14 cellular contexts compared by ENCODE assay signal in the genomic region with DNA sequence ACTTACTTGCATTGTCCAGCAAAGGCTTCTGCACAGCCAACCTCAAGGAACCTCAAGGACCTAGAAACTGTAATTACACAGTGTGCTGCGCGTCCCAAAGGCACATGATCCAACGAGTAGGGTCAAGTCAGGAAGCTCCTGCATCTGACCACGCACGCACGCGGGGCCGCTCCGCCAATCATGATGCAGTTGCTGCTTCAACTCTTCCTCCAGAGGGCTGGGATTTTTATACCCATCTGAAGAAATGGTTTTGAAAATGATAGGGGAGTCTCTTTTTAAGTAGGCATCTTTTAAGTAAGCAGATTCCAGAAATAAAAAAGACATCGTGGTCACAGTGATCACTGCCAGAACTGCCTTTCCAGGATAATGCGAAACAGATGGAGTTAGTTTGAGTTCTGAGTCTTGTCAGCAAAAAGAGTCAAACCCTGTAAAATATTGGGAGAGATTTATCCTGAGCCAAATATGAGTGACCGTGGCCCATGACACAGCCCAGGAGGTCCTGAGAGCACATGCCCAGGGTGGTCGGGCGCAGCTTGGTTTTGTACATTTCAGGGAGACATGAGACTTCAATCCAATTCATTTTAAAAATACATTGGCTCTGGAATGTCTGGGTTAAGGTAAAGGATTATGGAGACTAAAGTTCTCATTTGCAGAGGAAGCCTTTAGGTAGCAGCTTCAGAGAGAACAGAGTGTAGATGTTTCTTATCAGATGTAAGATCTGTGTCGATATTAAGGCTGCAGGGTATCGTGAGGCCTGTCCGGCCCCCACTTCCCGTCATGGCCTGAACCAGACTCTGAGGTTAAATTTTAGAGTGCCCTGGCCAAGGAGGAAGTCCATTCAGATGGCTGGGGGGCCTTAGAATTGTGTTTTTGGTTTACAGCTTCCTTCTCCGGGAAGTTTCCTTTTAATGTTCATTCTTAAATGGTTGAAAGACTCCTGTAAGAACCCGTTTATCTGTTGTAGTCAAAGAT. TPM values are rescaled to one million over a fixed set of nuclear protein-coding genes. Genes with fewer than 3 reads are reported as not detected.
DNase-seq lines count a peak whose midpoint lies in the region; ATAC-seq and TF ChIP-seq lines count a peak whose summit lies in the region.
"Had no signal": no experiment of that assay in that cellular context is flagged by ENCODE, and none has a peak within 500 bp of the region (broad histone marks: within the 10 kb centered on the region; RNA-seq: fewer than 3 reads in every experiment).

No MANE protein-coding gene starts in this region.

- peaks cover 0 to 9% (median 2%) of the 10 kb centered on the region in 4 donors for H3K4me1 ChIP-seq in sigmoid colon
- H3K4me1 ChIP-seq: pancreas had no signal

- no peaks in the 10 kb centered on the region for H3K9me3 ChIP-seq in sigmoid colon
- H3K9me3 ChIP-seq: pancreas had no signal

- 71 to 84% methylated on average over 20 of the region's 20 CpGs for WGBS in sigmoid colon, 2 donors

- TF ChIP-seq EP300 in sigmoid colon (IDR thresholded peaks at IDR 0.05) = no peak

- no peak overlapping the region for H3K4me3 ChIP-seq in sigmoid colon
- H3K4me3 ChIP-seq: pancreas had no signal

- TF ChIP-seq POLR2A in sigmoid colon (IDR thresholded peaks at IDR 0.05) = no peak

- TF ChIP-seq CTCF in sigmoid colon (IDR thresholded peaks at IDR 0.05) = no peak

- ATAC-seq in Right ventricle myocardium inferior (peak; percentile 59), HG03045 (IDR thresholded peaks at IDR 0.05; ENCODE audit: unreplicated experiment) (no peak), GM18502 (IDR thresholded peaks at IDR 0.05; ENCODE audit: poor library complexity, unreplicated experiment) (no peak)
- ATAC-seq: activated T-cell treated with anti-CD3 and anti-CD28 coated beads, Interleukin-2, amount 50 U/mL, for 72 hours had no signal

- H3K27me3 ChIP-seq in sigmoid colon = no peaks in the 10 kb centered on the region
- H3K27me3 ChIP-seq: pancreas had no signal

- H3K27ac ChIP-seq in sigmoid colon = peak overlapping the region in 3 of 4 donors; percentile 4 to 51 (median 26)
- H3K27ac ChIP-seq: HL-60 had no signal

- H3K36me3 ChIP-seq in sigmoid colon = no peaks in the 10 kb centered on the region
- H3K36me3 ChIP-seq: pancreas had no signal

- intact Hi-C loops in Right ventricle myocardium inferior (cut with DNase I) (loop anchor here (2.0 to 5.0 kb wide), 2 partner anchors 39 to 64 kb away; no protein-coding TSS in a partner anchor), sigmoid colon (cut with DNase I) (no loop called here)

- DNase-seq in EL = peak; percentile 56
- DNase-seq in SKM-1 (lab: John Stamatoyannopoulos, UW; ENCODE audit: unreplicated experiment) = peak; percentile 3
- peak; percentile 72 for DNase-seq in Right ventricle myocardium inferior (ENCODE audit: missing footprints)
- DNase-seq in sigmoid colon = no peak
- DNase-seq in putamen (ENCODE audit: low spot score) = no peak
- no peak for DNase-seq in SHP77 (lab: John Stamatoyannopoulos, UW)
- DNase-seq: activated T-cell treated with anti-CD3 and anti-CD28 coated beads, Interleukin-2, amount 50 U/mL, for 72 hours; DMS 273 treated with DMSO at 0.1 percent for 48 hours; NCI-H2227 treated with DMSO at 0.1 percent for 48 hours had no signal

RNA-seq across cellular contexts. Expression of gene KIF25, which starts 34.2 kb away (rescaled TPM):
- not detected for total RNA-seq in Right ventricle myocardium inferior
- under 1 TPM in 1 of 4 donors, not detected in 3; 0.54 TPM for total RNA-seq in sigmoid colon
- polyA plus RNA-seq in sigmoid colon = under 1 TPM in 1 of 3 donors, not detected in 2; 0.50 TPM

RNA-seq across cellular contexts. Expression of gene FRMD1, which starts 47.3 kb away (rescaled TPM):
- total RNA-seq in Right ventricle myocardium inferior (0.41 TPM), sigmoid colon (under 1 TPM in 2 of 4 donors, not detected in 2; 0.36 to 0.83 TPM)
- 10 to 100 TPM in 1 of 3 donors, 1 to 10 TPM in 2; 4.2 to 12.0 (median 9.3) TPM for polyA plus RNA-seq in sigmoid colon
- total RNA-seq: H7, pancreas had no signal

Comparison
In these comparisons a context has a peak if more than half of its experiments do, and no peak if none do; other contexts are left out.
1. DNase-seq: peak in EL (single experiment), SKM-1 (single experiment) and Right ventricle myocardium inferior (single experiment); none in sigmoid colon (single experiment), putamen (single experiment) and SHP77 (0 of 2).